ENCODE assay signal across 1 cellular context in the genomic region with DNA sequence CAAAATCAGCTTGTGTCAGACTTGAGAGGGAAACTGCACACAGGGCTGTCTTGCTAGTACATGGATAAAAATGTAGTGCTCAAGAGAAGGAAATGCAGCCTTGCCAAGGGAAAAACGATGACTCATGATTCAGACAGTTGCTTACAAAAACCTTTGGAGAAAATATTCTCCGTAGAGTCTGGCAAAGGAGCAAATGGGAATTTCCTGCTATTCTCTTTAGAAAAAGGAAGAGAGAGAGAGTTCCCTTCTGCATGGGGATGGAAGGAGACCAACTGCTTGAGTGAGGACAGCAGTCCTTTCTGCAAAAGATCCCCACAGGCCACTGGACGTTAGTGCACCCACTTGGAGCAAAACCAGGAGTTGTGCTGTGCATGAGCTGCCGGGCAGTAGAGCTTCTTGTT.
A peak's percentile ranks its signal among the peaks of the same experiment; 100 is the strongest.
TF ChIP-seq lines count a peak whose summit lies in the region.

No MANE protein-coding gene starts in this region.

TF ChIP-seq in HepG2, 621 proteins besides CTCF, POLR2A, EP300 and RAD21:
- TF ChIP-seq, protein P1, sequence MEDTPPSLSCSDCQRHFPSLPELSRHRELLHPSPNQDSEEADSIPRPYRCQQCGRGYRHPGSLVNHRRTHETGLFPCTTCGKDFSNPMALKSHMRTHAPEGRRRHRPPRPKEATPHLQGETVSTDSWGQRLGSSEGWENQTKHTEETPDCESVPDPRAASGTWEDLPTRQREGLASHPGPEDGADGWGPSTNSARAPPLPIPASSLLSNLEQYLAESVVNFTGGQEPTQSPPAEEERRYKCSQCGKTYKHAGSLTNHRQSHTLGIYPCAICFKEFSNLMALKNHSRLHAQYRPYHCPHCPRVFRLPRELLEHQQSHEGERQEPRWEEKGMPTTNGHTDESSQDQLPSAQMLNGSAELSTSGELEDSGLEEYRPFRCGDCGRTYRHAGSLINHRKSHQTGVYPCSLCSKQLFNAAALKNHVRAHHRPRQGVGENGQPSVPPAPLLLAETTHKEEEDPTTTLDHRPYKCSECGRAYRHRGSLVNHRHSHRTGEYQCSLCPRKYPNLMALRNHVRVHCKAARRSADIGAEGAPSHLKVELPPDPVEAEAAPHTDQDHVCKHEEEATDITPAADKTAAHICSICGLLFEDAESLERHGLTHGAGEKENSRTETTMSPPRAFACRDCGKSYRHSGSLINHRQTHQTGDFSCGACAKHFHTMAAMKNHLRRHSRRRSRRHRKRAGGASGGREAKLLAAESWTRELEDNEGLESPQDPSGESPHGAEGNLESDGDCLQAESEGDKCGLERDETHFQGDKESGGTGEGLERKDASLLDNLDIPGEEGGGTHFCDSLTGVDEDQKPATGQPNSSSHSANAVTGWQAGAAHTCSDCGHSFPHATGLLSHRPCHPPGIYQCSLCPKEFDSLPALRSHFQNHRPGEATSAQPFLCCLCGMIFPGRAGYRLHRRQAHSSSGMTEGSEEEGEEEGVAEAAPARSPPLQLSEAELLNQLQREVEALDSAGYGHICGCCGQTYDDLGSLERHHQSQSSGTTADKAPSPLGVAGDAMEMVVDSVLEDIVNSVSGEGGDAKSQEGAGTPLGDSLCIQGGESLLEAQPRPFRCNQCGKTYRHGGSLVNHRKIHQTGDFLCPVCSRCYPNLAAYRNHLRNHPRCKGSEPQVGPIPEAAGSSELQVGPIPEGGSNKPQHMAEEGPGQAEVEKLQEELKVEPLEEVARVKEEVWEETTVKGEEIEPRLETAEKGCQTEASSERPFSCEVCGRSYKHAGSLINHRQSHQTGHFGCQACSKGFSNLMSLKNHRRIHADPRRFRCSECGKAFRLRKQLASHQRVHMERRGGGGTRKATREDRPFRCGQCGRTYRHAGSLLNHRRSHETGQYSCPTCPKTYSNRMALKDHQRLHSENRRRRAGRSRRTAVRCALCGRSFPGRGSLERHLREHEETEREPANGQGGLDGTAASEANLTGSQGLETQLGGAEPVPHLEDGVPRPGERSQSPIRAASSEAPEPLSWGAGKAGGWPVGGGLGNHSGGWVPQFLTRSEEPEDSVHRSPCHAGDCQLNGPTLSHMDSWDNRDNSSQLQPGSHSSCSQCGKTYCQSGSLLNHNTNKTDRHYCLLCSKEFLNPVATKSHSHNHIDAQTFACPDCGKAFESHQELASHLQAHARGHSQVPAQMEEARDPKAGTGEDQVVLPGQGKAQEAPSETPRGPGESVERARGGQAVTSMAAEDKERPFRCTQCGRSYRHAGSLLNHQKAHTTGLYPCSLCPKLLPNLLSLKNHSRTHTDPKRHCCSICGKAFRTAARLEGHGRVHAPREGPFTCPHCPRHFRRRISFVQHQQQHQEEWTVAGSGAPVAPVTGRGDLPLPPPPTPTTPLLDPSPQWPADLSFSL (CRISPR knock-in tag; IDR thresholded peaks at IDR 0.05) = no peak
- TF ChIP-seq FOXO1 (CRISPR knock-in tag; IDR thresholded peaks at IDR 0.05) = no peak
- TF ChIP-seq, protein P2, sequence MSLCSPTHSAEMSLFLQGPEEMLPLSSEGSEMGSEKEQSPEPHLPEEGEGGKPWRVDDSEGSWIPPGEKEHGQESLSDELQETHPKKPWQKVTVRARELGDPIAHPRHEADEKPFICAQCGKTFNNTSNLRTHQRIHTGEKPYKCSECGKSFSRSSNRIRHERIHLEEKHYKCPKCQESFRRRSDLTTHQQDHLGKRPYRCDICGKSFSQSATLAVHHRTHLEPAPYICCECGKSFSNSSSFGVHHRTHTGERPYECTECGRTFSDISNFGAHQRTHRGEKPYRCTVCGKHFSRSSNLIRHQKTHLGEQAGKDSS (CRISPR knock-in tag; IDR thresholded peaks at IDR 0.05; ENCODE audit: borderline replicate concordance, low read depth) = no peak
- no peak for TF ChIP-seq ZFYVE20 (CRISPR knock-in tag; IDR thresholded peaks at IDR 0.05; ENCODE audit: borderline replicate concordance, low read depth)
- peak; percentile 56 to 69 for TF ChIP-seq MAFK (conservative IDR thresholded peaks at IDR 0.05 in 1 of 2, IDR thresholded peaks at IDR 0.05 in 1 of 2; ENCODE audit: low read length in 2 of 2)
- no peak for TF ChIP-seq ARNT2 (CRISPR knock-in tag; IDR thresholded peaks at IDR 0.05; ENCODE audit: low read depth)
- TF ChIP-seq YY1 (IDR thresholded peaks at IDR 0.05; ENCODE audit: insufficient read depth, insufficient replicate concordance, low read depth, low read length) = no peak
- peak; percentile 58; the same call in 1 of the 2 replicates for TF ChIP-seq NFE2L2 (IDR thresholded peaks at IDR 0.05; ENCODE audit: low read length)
- TF ChIP-seq ATF7-NPFF (CRISPR knock-in tag; IDR thresholded peaks at IDR 0.05; ENCODE audit: low read depth) = no peak
- peak; percentile 49; the same call in 1 of the 2 replicates for TF ChIP-seq MAFF (IDR thresholded peaks at IDR 0.05; ENCODE audit: low read depth, low read length)
- no peak for TF ChIP-seq PAX8 (CRISPR knock-in tag; IDR thresholded peaks at IDR 0.05; ENCODE audit: borderline replicate concordance)
- no peak for TF ChIP-seq TMF1 (CRISPR knock-in tag; IDR thresholded peaks at IDR 0.05; ENCODE audit: low read depth)
- TF ChIP-seq MED1 (CRISPR knock-in tag; IDR thresholded peaks at IDR 0.05) = no peak
- TF ChIP-seq ZNF143 (CRISPR knock-in tag; IDR thresholded peaks at IDR 0.05) = no peak
- TF ChIP-seq, protein P3, sequence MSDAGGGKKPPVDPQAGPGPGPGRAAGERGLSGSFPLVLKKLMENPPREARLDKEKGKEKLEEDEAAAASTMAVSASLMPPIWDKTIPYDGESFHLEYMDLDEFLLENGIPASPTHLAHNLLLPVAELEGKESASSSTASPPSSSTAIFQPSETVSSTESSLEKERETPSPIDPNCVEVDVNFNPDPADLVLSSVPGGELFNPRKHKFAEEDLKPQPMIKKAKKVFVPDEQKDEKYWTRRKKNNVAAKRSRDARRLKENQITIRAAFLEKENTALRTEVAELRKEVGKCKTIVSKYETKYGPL (CRISPR knock-in tag; IDR thresholded peaks at IDR 0.05) = no peak
- TF ChIP-seq FOXJ3 (CRISPR knock-in tag; IDR thresholded peaks at IDR 0.05; ENCODE audit: borderline replicate concordance) = no peak
- no peak for TF ChIP-seq TBX2 (CRISPR knock-in tag; IDR thresholded peaks at IDR 0.05; ENCODE audit: borderline replicate concordance)
- TF ChIP-seq, protein P4, sequence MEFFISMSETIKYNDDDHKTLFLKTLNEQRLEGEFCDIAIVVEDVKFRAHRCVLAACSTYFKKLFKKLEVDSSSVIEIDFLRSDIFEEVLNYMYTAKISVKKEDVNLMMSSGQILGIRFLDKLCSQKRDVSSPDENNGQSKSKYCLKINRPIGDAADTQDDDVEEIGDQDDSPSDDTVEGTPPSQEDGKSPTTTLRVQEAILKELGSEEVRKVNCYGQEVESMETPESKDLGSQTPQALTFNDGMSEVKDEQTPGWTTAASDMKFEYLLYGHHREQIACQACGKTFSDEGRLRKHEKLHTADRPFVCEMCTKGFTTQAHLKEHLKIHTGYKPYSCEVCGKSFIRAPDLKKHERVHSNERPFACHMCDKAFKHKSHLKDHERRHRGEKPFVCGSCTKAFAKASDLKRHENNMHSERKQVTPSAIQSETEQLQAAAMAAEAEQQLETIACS (CRISPR knock-in tag; IDR thresholded peaks at IDR 0.05) = no peak
